In genomic region chr11:69275178-69275577, GRCh38 we compare ENCODE assay signal across 18 cellular contexts. TPM values are rescaled to one million over a fixed set of nuclear protein-coding genes. Genes with fewer than 3 reads are reported as not detected.
DNase-seq lines count a peak whose midpoint lies in the region; ATAC-seq, FAIRE-seq and TF ChIP-seq lines count a peak whose summit lies in the region.
"Had no signal": no experiment of that assay in that cellular context is flagged by ENCODE, and none has a peak within 500 bp of the region (broad histone marks: within the 10 kb centered on the region; RNA-seq: fewer than 3 reads in every experiment).

No MANE protein-coding gene starts in this region.

- H3K27me3 ChIP-seq in K562 (ENCODE audit: control insufficient read depth in 2 of 2, insufficient read depth in 2 of 2, low read length in 2 of 2) (peaks cover 10 to 39% of the 10 kb centered on the region in 2 experiments; a peak in 4 of 5 replicates), lower lobe of right lung (ENCODE audit: low read depth) (no peaks in the 10 kb centered on the region), suprapubic skin (no peaks in the 10 kb centered on the region), right atrium auricular region (no peaks in the 10 kb centered on the region)

- H3K36me3 ChIP-seq in HEK293 (ENCODE audit: control insufficient read depth in 2 of 2, insufficient read depth in 1 of 2, low read length in 2 of 2) (no peaks in the 10 kb centered on the region), K562 (ENCODE audit: control insufficient read depth, insufficient read depth, low read length) (no peaks in the 10 kb centered on the region), lower lobe of right lung (no peaks in the 10 kb centered on the region), suprapubic skin (no peaks in the 10 kb centered on the region), right atrium auricular region (no peaks in the 10 kb centered on the region)
- H3K36me3 ChIP-seq: HAP-1 had no signal

- intact Hi-C loops in K562 (cut with micrococcal nuclease): no loop called here
- intact Hi-C loops in lower lobe of right lung (cut with DNase I): no loop called here
- intact Hi-C loops in left colon (cut with DNase I, micrococcal nuclease): no loop called here
- intact Hi-C loops in sciatic nerve (cut with DNase I): no loop called here

- no peaks in the 10 kb centered on the region for H3K9me1 ChIP-seq in K562 (ENCODE audit: control insufficient read depth, insufficient read depth, low read length)

- H4K20me1 ChIP-seq in K562 (replicated peaks; ENCODE audit: control insufficient read depth, insufficient read depth, low read length): no peaks in the 10 kb centered on the region

- no peaks in the 10 kb centered on the region for H3K79me2 ChIP-seq in K562 (ENCODE audit: control insufficient read depth, insufficient read depth, low read length)

- no peak overlapping the region for H3K27ac ChIP-seq in HEK293 (ENCODE audit: extremely low read depth, low read depth, low read length)
- no peak overlapping the region for H3K27ac ChIP-seq in K562 (ENCODE audit: extremely low read depth, low read depth, low read length)
- H3K27ac ChIP-seq in lower lobe of right lung: peak overlapping the region; percentile 53
- peak overlapping the region; percentile 71 for H3K27ac ChIP-seq in suprapubic skin
- H3K27ac ChIP-seq in right atrium auricular region: no peak overlapping the region

- in situ Hi-C loops in K562 (cut with MboI): no loop called here

- CTCF ChIA-PET in HEK293 (lab: Yijun Ruan, JAX) (interaction anchor here (0.5 to 0.7 kb wide), 2 partner anchors 20 to 629 kb away, joined by 3 to 4 read pairs; no protein-coding TSS in a partner anchor), K562 (lab: Yijun Ruan, JAX; ENCODE audit: low intra/inter-chr PET ratio) (no interaction called here)

- no TSS peak for BruUV-seq in K562 (replicated peaks; lab: Mats Ljungman, UMichigan)

- H3K4me3 ChIP-seq in HEK293 (ENCODE audit: low read depth, low read length) (no peak overlapping the region), K562 (no peak overlapping the region), lower lobe of right lung (no peak overlapping the region), suprapubic skin (no peak overlapping the region), right atrium auricular region (no peak overlapping the region)
- H3K4me3 ChIP-seq: HAP-1 had no signal

- H3K4me1 ChIP-seq in HEK293 (ENCODE audit: control insufficient read depth, insufficient read depth, low read length) (no peaks in the 10 kb centered on the region), K562 (replicated peaks in 1 of 2; ENCODE audit: control insufficient read depth in 2 of 2, insufficient read depth in 2 of 2, low read length in 2 of 2) (peaks cover 0 to under 1% of the 10 kb centered on the region in 2 experiments; a peak in 1 of 5 replicates), lower lobe of right lung (peaks cover 29% of the 10 kb centered on the region), suprapubic skin (peaks cover 48% of the 10 kb centered on the region), right atrium auricular region (peaks cover 0 to 6% of the 10 kb centered on the region in 2 donors)
- H3K4me1 ChIP-seq: HAP-1 had no signal

- DNase-seq in K562 (ENCODE audit: extremely low read depth in 1 of 4, low spot score in 3 of 4): no peak
- no peak for DNase-seq in lower lobe of right lung
- DNase-seq in suprapubic skin (ENCODE audit: low spot score in 2 of 2): no peak
- no peak for DNase-seq in left colon
- DNase-seq in GM12891 (ENCODE audit: insufficient read length, low spot score): no peak
- no peak for DNase-seq in sciatic nerve (ENCODE audit: low spot score)
- DNase-seq in right atrium auricular region (ENCODE audit: low spot score): no peak
- DNase-seq: COR-L47, EL, MV-4-11, NCI-H1417, NCI-H1930, SHP77 treated with DMSO at 0.1 percent for 48 hours had no signal

- no peak for TF ChIP-seq RAD21 in K562 (CRISPR knock-in tag; conservative IDR thresholded peaks at IDR 0.05 in 1 of 2, IDR thresholded peaks at IDR 0.05 in 1 of 2)

- TF ChIP-seq CTCF in HEK293 (tag by site-specific recombination; IDR thresholded peaks at IDR 0.05) (no peak), K562 (IDR thresholded peaks at IDR 0.05 in 2 of 3, conservative IDR thresholded peaks at IDR 0.05 in 1 of 3; ENCODE audit: insufficient read depth in 2 of 3, low read depth in 1 of 3, low read length in 3 of 3) (no peak), lower lobe of right lung (IDR thresholded peaks at IDR 0.05) (no peak), suprapubic skin (IDR thresholded peaks at IDR 0.05) (no peak), right atrium auricular region (IDR thresholded peaks at IDR 0.05) (no peak)

- TF ChIP-seq POLR2A in K562 (conservative IDR thresholded peaks at IDR 0.05) (no peak), suprapubic skin (IDR thresholded peaks at IDR 0.05) (no peak), GM12891 (IDR thresholded peaks at IDR 0.05; ENCODE audit: low read depth, low read length) (no peak)

- no peak overlapping the region for H3K9ac ChIP-seq in K562 (ENCODE audit: insufficient read depth in 1 of 2, low read depth in 2 of 2, low read length in 2 of 2)

- FAIRE-seq in K562 (lab: Jason Lieb, UNC) (no peak), GM12891 (lab: Jason Lieb, UNC) (no peak)
- FAIRE-seq: RCC 7860 had no signal

- no peak for ATAC-seq in K562
- ATAC-seq in lower lobe of right lung: no peak
- ATAC-seq in left colon: no peak
- ATAC-seq in sciatic nerve: no peak
- ATAC-seq: SK-N-SH treated with all-trans-retinoic acid at 6 μM for 48 hours had no signal

- no peak overlapping the region for H2AFZ ChIP-seq in K562 (ENCODE audit: low read depth, low read length)

- TF ChIP-seq EP300 in K562 (IDR thresholded peaks at IDR 0.05; ENCODE audit: low read length) (no peak), suprapubic skin (IDR thresholded peaks at IDR 0.05) (no peak)

- H3K9me3 ChIP-seq in HEK293 (ENCODE audit: control insufficient read depth, insufficient read depth, low read depth, low read length) (no peaks in the 10 kb centered on the region), K562 (replicated peaks; ENCODE audit: control insufficient read depth, insufficient read depth, low read depth, low read length) (no peaks in the 10 kb centered on the region), lower lobe of right lung (no peaks in the 10 kb centered on the region), suprapubic skin (no peaks in the 10 kb centered on the region), right atrium auricular region (no peaks in the 10 kb centered on the region)
- H3K9me3 ChIP-seq: HAP-1 had no signal

- H3K4me2 ChIP-seq in K562 (ENCODE audit: insufficient read depth, low read length): no peak overlapping the region

- POLR2A ChIA-PET in HEK293 (lab: Yijun Ruan, JAX) (interaction anchor here (0.9 to 1.0 kb wide), 2 partner anchors 22 to 364 kb away, joined by 4 to 16 read pairs; no protein-coding TSS in a partner anchor), K562 (lab: Yijun Ruan, JAX) (no interaction called here)

TF ChIP-seq in HEK293, 187 proteins besides CTCF, POLR2A, EP300 and RAD21 (continues in another document):
- no peak for TF ChIP-seq ZNF621 (tag by site-specific recombination; IDR thresholded peaks at IDR 0.05)
- no peak for TF ChIP-seq SCRT2 (tag by site-specific recombination; IDR thresholded peaks at IDR 0.05)
- 0 out of 2 replicates have a peak, but pooled peaks have one; percentile 11 for TF ChIP-seq ZFHX2 (tag by site-specific recombination; conservative IDR thresholded peaks at IDR 0.05)
- TF ChIP-seq ZNF133 (tag by site-specific recombination; IDR thresholded peaks at IDR 0.05): no peak
- no peak for TF ChIP-seq ZNF24 (tag by site-specific recombination; IDR thresholded peaks at IDR 0.05)

TF ChIP-seq in K562, 482 proteins besides CTCF, POLR2A, EP300 and RAD21 (continues in another document):
- no peak for TF ChIP-seq ZNF143 (CRISPR knock-in tag; IDR thresholded peaks at IDR 0.05)

TF ChIP-seq in GM12891, 5 proteins besides CTCF, POLR2A, EP300 and RAD21:
- TF ChIP-seq TAF1 (IDR thresholded peaks at IDR 0.05; ENCODE audit: low read depth, low read length) (no peak), SPI1 (IDR thresholded peaks at IDR 0.05; ENCODE audit: low read depth, low read length) (no peak), POLR2AphosphoS5 (IDR thresholded peaks at IDR 0.05; ENCODE audit: low read depth, low read length) (no peak), PAX5 (IDR thresholded peaks at IDR 0.05; ENCODE audit: insufficient read depth, low read length, severe bottlenecking) (no peak), POU2F2 (IDR thresholded peaks at IDR 0.05; ENCODE audit: low read depth, low read length) (no peak)

RNA-seq across cellular contexts. Expression of gene MYEOV, which starts 18.8 kb away (rescaled TPM):
- 153 and 334 TPM in 2 replicates for total RNA-seq in K562 (2011; cell fraction: chromatin; rRNA removed; ENCODE audit: low replicate concordance)
- total RNA-seq in K562 (2011; cell fraction: nucleolus; rRNA removed): 281 and 292 TPM in 2 replicates
- total RNA-seq in K562 (2011; cell fraction: nucleoplasm; rRNA removed): 180 and 211 TPM in 2 replicates
- 29.5 and 33.6 TPM in 2 replicates for total RNA-seq in K562 (2014; rRNA removed)
- total RNA-seq in K562 (2014; rRNA removed; fragmentation: Illumina TruSeq; extraction: Trizol): 29.7 and 32.2 TPM in 2 replicates
- 26.1 and 28.1 TPM in 2 replicates for total RNA-seq in K562 (2015; rRNA removed; fragmentation: Illumina TruSeq; extraction: Trizol)
- total RNA-seq in K562 (2021): 77.7 and 92.3 TPM in 2 replicates
- polyA plus RNA-seq in K562 (2011; rRNA removed): 133 TPM in 2 replicates
- 96.6 and 154 TPM in 2 replicates for polyA plus RNA-seq in K562 (2011; cell fraction: cytosol; rRNA removed)
- 301 and 457 TPM in 2 replicates for polyA plus RNA-seq in K562 (2011; cell fraction: nucleus; rRNA removed)
- polyA plus RNA-seq in K562 (2012): 69.0 and 89.1 TPM in 2 replicates
- polyA plus RNA-seq in K562 (2014; fragmentation: Illumina TruSeq; extraction: Trizol): 68.2 and 86.9 TPM in 2 replicates
- 10 to 100 TPM; 10.2 to 11.5 TPM for polyA plus RNA-seq in K562 (2014; fragmentation: Nextera tagmentation; extraction: Ambion mirVana)
- polyA plus RNA-seq in K562 (2014; rRNA removed): 80.9 and 87.6 TPM in 2 replicates
- 48.1 and 73.1 TPM in 2 replicates for polyA minus RNA-seq in K562 (2011; rRNA and poly(A)+ RNA removed)
- polyA minus RNA-seq in K562 (2011; cell fraction: cytosol; rRNA and poly(A)+ RNA removed): 38.3 and 45.9 TPM in 2 replicates
- 87.9 and 158 TPM in 2 replicates for polyA minus RNA-seq in K562 (2011; cell fraction: nucleus; rRNA and poly(A)+ RNA removed)
- 1.2 TPM for total RNA-seq in lower lobe of right lung
- 10 to 100 TPM in 3 of 4 donors, 1 to 10 TPM in 1; 9.9 to 25.6 (median 15.8) TPM for total RNA-seq in suprapubic skin
- total RNA-seq in left colon: 1 to 10 TPM; 3.8 to 8.0 TPM
- polyA plus RNA-seq in GM12891 (2012; ENCODE audit: low read depth, missing spikeins): 2.3 TPM
- total RNA-seq in sciatic nerve: 1.2 TPM
- total RNA-seq in right atrium auricular region: under 1 TPM in 1 of 2 donors, not detected in 1; 0.12 TPM
- polyA plus RNA-seq: CD14-positive monocyte had no signal

Comparison
In these comparisons a context has a peak if more than half of its experiments do, and no peak if none do; other contexts are left out.
1. H3K27ac ChIP-seq: peak in lower lobe of right lung (single experiment) and suprapubic skin (single experiment); none in HEK293 (single experiment), K562 (single experiment) and right atrium auricular region (0 of 2).
2. Of the 44 proteins assayed by ChIP-seq in both K562 and HEK293: peak only in K562: ZBTB26; only in HEK293: ZBTB17; in both: none; in neither: 42.